ENCODE assay signal across 16 cellular contexts in the genomic region with DNA sequence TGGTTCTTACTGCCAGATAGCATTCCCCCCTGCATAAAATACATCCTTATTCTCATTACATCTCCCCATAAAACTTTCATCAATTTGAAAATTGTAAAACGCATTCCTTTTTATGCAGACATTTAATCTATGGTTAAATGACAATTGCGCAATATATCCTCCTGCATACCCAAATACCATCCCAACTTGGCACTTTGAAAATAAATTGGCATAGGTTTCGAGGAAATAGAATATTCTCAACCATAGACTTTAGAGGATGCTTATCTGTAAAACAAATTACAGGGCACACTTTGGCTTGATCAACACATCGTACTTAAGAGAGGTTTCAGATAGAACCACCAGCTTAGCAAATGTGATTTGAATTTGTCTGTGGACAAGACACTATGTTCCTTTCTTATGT. TPM values are rescaled to one million over a fixed set of nuclear protein-coding genes. Genes with fewer than 3 reads are reported as not detected.
"Had no signal": no experiment of that assay in that cellular context is flagged by ENCODE, and none has a peak within 500 bp of the region (broad histone marks: within the 10 kb centered on the region; RNA-seq: fewer than 3 reads in every experiment).

No MANE protein-coding gene starts in this region.

- H3K27ac ChIP-seq: hepatocyte, skin epidermis, tibial nerve, uterus had no signal

- H3K4me3 Mint-ChIP-seq: activated CD4-positive, alpha-beta T cell treated with anti-CD3 and anti-CD28 coated beads for 36 hours; activated T-helper 1 cell treated with anti-CD3 and anti-CD28 coated beads, Interleukin-12 subunit alpha, Interleukin-12 subunit beta, Interleukin-2, Interleukin-4 antibody, amounts not matched to agents 30 ng/mL and 10 ng/mL and 1 ng/mL, durations not matched to agents 14 hours and 24 hours and 36 hours; natural killer cell; stimulated activated naive CD8-positive, alpha-beta T cell treated with anti-CD3 and anti-CD28 coated beads, Interleukin-15, Interleukin-2, amounts not matched to agents 100 ng/mL and 50 ng/mL, for 24 hours had no signal

- H3K4me1 ChIP-seq: tibial nerve, uterus had no signal

- H3K27me3 Mint-ChIP-seq: stimulated activated naive CD8-positive, alpha-beta T cell treated with anti-CD3 and anti-CD28 coated beads, Interleukin-15, Interleukin-2, amounts not matched to agents 100 ng/mL and 50 ng/mL, for 24 hours had no signal

- H3K27ac Mint-ChIP-seq: activated CD4-positive, alpha-beta T cell treated with anti-CD3 and anti-CD28 coated beads for 36 hours; activated naive CD4-positive, alpha-beta T cell treated with anti-CD3 and anti-CD28 coated beads, Interleukin-2, amount 50 U/mL, for 72 hours; activated T-helper 1 cell treated with anti-CD3 and anti-CD28 coated beads, Interleukin-12 subunit alpha, Interleukin-12 subunit beta, Interleukin-2, Interleukin-4 antibody, amounts not matched to agents 30 ng/mL and 10 ng/mL and 1 ng/mL, durations not matched to agents 14 hours and 24 hours and 36 hours; natural killer cell; stimulated activated naive CD8-positive, alpha-beta T cell treated with anti-CD3 and anti-CD28 coated beads, Interleukin-15, Interleukin-2, amounts not matched to agents 100 ng/mL and 50 ng/mL, for 24 hours had no signal

- ATAC-seq: activated CD4-positive, alpha-beta T cell treated with anti-CD3 and anti-CD28 coated beads for 36 hours; activated naive CD4-positive, alpha-beta T cell treated with anti-CD3 and anti-CD28 coated beads, Interleukin-2, amount 50 U/mL, for 72 hours; natural killer cell had no signal

- H2AFZ ChIP-seq: hepatocyte had no signal

- H3K79me2 ChIP-seq: hepatocyte had no signal

- DNase-seq: activated CD4-positive, alpha-beta T cell treated with anti-CD3 and anti-CD28 coated beads for 36 hours; activated CD4-positive, alpha-beta T cell treated with anti-CD3 and anti-CD28 coated beads, Interleukin-2, amount 50 U/mL, for 48 hours; activated gamma-delta T cell treated with Interleukin-2 at 50 U/mL for 16 hours; activated T-cell treated with anti-CD3 and anti-CD28 coated beads for 4 hours; effector memory CD4-positive, alpha-beta T cell; mesendoderm; natural killer cell; uterus had no signal

- H3K36me3 Mint-ChIP-seq: activated naive CD4-positive, alpha-beta T cell treated with anti-CD3 and anti-CD28 coated beads, Interleukin-2, amount 50 U/mL, for 72 hours; natural killer cell had no signal

- FAIRE-seq: TTC549 had no signal

- H3K27me3 ChIP-seq: hepatocyte, tibial nerve, uterus had no signal

- H3K9me3 ChIP-seq: uterus had no signal

- H3K4me2 ChIP-seq: hepatocyte had no signal

- H3K36me3 ChIP-seq: tibial nerve, uterus had no signal

- H3K4me1 Mint-ChIP-seq: activated CD4-positive, alpha-beta T cell treated with anti-CD3 and anti-CD28 coated beads for 36 hours; natural killer cell had no signal

- H3K4me3 ChIP-seq: hepatocyte, skin epidermis, tibial nerve, uterus had no signal

- H3K9me3 Mint-ChIP-seq: activated naive CD4-positive, alpha-beta T cell treated with anti-CD3 and anti-CD28 coated beads, Interleukin-2, amount 50 U/mL, for 72 hours; activated T-helper 1 cell treated with anti-CD3 and anti-CD28 coated beads, Interleukin-12 subunit alpha, Interleukin-12 subunit beta, Interleukin-2, Interleukin-4 antibody, amounts not matched to agents 30 ng/mL and 10 ng/mL and 1 ng/mL, durations not matched to agents 14 hours and 24 hours and 36 hours; natural killer cell; stimulated activated naive CD8-positive, alpha-beta T cell treated with anti-CD3 and anti-CD28 coated beads, Interleukin-15, Interleukin-2, amounts not matched to agents 100 ng/mL and 50 ng/mL, for 24 hours had no signal

RNA-seq across cellular contexts. Expression of a gene that starts 31.0 kb away (rescaled TPM):
- total RNA-seq: activated CD4-positive, alpha-beta T cell treated with anti-CD3 and anti-CD28 coated beads for 36 hours; activated naive CD4-positive, alpha-beta T cell treated with anti-CD3 and anti-CD28 coated beads, Interleukin-2, amount 50 U/mL, for 72 hours; activated T-helper 1 cell treated with anti-CD3 and anti-CD28 coated beads, Interleukin-12 subunit alpha, Interleukin-12 subunit beta, Interleukin-2, Interleukin-4 antibody, amounts not matched to agents 30 ng/mL and 10 ng/mL and 1 ng/mL, durations not matched to agents 14 hours and 24 hours and 36 hours; T-helper 2 cell treated with Interferon-gamma antibody and Interleukin-4, amounts not matched to agents 100 ng/mL and 5 ng/mL, for 36 hours had no signal
